In genomic region chr17:36936455-36936934, GRCh38 we compare ENCODE assay signal across 8 cellular contexts. TPM values are rescaled to one million over a fixed set of nuclear protein-coding genes. Genes with fewer than 3 reads are reported as not detected.
DNase-seq lines count a peak whose midpoint lies in the region; ATAC-seq, FAIRE-seq and TF ChIP-seq lines count a peak whose summit lies in the region.
"Had no signal": no experiment of that assay in that cellular context is flagged by ENCODE, and none has a peak within 500 bp of the region (broad histone marks: within the 10 kb centered on the region; RNA-seq: fewer than 3 reads in every experiment).

No MANE protein-coding gene starts in this region.

- no peak for FAIRE-seq in HTR-8/SVneo (lab: Jason Lieb, UNC)

- peaks cover 22% of the 10 kb centered on the region for H3K4me1 Mint-ChIP-seq in MCF 10A (ENCODE audit: insufficient read depth, unreplicated experiment)
- H3K4me1 Mint-ChIP-seq in nephron progenitor cell, result peaks cover 81% of the 10 kb centered on the region

- intact Hi-C loops in MCF 10A (cut with micrococcal nuclease), result no loop called here

- peaks cover 97% of the 10 kb centered on the region for H3K27me3 ChIP-seq in MG63

- BruUV-seq in MCF 10A (replicated peaks; lab: Mats Ljungman, UMichigan), result no TSS peak

- no peaks in the 10 kb centered on the region for H3K36me3 ChIP-seq in MG63

- no peak for ATAC-seq in omental fat pad (ENCODE audit: low FRiP score)

- POLR2A ChIA-PET in MCF 10A (lab: Yijun Ruan, JAX), result interaction anchor here (0.6 kb wide), 1 partner anchor 13 kb away, joined by 3 read pairs; the partner anchor contains the start of gene AATF

- in situ Hi-C loops in G401 (cut with HindIII; ENCODE audit: low sequenced_read_pairs), result loop anchor here (25.0 kb wide), 1 partner anchor 99 kb away; no protein-coding TSS in a partner anchor

- CTCF ChIA-PET in MCF 10A (lab: Yijun Ruan, JAX), result no interaction called here

- no peaks in the 10 kb centered on the region for H3K36me3 Mint-ChIP-seq in MCF 10A (ENCODE audit: insufficient read depth, unreplicated experiment)
- H3K36me3 Mint-ChIP-seq in nephron progenitor cell (ENCODE audit: low read depth), result no peaks in the 10 kb centered on the region

- no peaks in the 10 kb centered on the region for H3K9me3 ChIP-seq in MG63

- peak overlapping the region; percentile 19; the same call in 1 of the 2 replicates for H3K4me3 ChIP-seq in MG63

- no peak overlapping the region for H3K27ac Mint-ChIP-seq in MCF 10A (ENCODE audit: low read depth, unreplicated experiment)
- H3K27ac Mint-ChIP-seq in nephron progenitor cell, result no peak overlapping the region

- H3K4me3 Mint-ChIP-seq in MCF 10A (ENCODE audit: unreplicated experiment), result peak overlapping the region; percentile 76
- H3K4me3 Mint-ChIP-seq in nephron progenitor cell, result peak overlapping the region; percentile 90

- peak; percentile 94 for DNase-seq in G401 (ENCODE audit: low spot score)
- no peak for DNase-seq in MG63
- DNase-seq in MCF 10A (ENCODE audit: unreplicated experiment), result no peak
- DNase-seq in nephron progenitor cell, result peak; percentile 84
- no peak for DNase-seq in omental fat pad (ENCODE audit: low spot score)
- DNase-seq in HTR-8/SVneo (ENCODE audit: insufficient read length, low spot score), result no peak
- no peak for DNase-seq in foreskin melanocyte

- H3K9me3 Mint-ChIP-seq in MCF 10A (ENCODE audit: unreplicated experiment), result no peaks in the 10 kb centered on the region
- H3K9me3 Mint-ChIP-seq in nephron progenitor cell, result no peaks in the 10 kb centered on the region

- peaks cover 4% of the 10 kb centered on the region for H3K27me3 Mint-ChIP-seq in MCF 10A (ENCODE audit: insufficient read depth, unreplicated experiment)
- H3K27me3 Mint-ChIP-seq in nephron progenitor cell (ENCODE audit: low read depth, poor library complexity), result peaks cover 100% of the 10 kb centered on the region

- TF ChIP-seq CTCF in MCF 10A (IDR thresholded peaks at IDR 0.05; ENCODE audit: unreplicated experiment) (no peak), nephron progenitor cell (IDR thresholded peaks at IDR 0.05) (no peak), omental fat pad (IDR thresholded peaks at IDR 0.05) (no peak)

RNA-seq across cellular contexts. Expression of gene LHX1, which starts 0.8 kb away (rescaled TPM):
- total RNA-seq in G401 (2014; rRNA removed; shearing (Covaris generic)), result 3.7 and 8.7 TPM in 2 replicates
- not detected in 2 replicates for total RNA-seq in MG63 (2014; rRNA removed; shearing (Covaris generic); ENCODE audit: low replicate concordance)
- total RNA-seq in MCF 10A (2022) (not detected in 2 replicates), omental fat pad (not detected)
- total RNA-seq: subcutaneous adipose tissue had no signal

RNA-seq across cellular contexts. Expression of gene AATF, which starts 12.3 kb away (rescaled TPM):
- total RNA-seq in G401 (2014; rRNA removed; shearing (Covaris generic)), result 39.4 and 54.7 TPM in 2 replicates
- 68.3 and 127 TPM in 2 replicates for total RNA-seq in MG63 (2014; rRNA removed; shearing (Covaris generic); ENCODE audit: low replicate concordance)
- 68.9 and 85.2 TPM in 2 replicates for total RNA-seq in MCF 10A (2022)
- 10 to 100 TPM; 26.4 to 54.8 (median 32.4) TPM for total RNA-seq in omental fat pad

Comparison
In these comparisons a context has a peak if more than half of its experiments do, and no peak if none do; other contexts are left out.
1. DNase-seq: peak in G401 (single experiment) and nephron progenitor cell (single experiment); none in MG63 (single experiment), MCF 10A (single experiment), omental fat pad (single experiment), HTR-8/SVneo (single experiment) and foreskin melanocyte (single experiment).